Comparison of ENCODE assay signal across 11 cellular contexts in genomic region chr6:143276436-143276835, GRCh38.
DNase-seq lines count a peak whose midpoint lies in the region; ATAC-seq, FAIRE-seq and TF ChIP-seq lines count a peak whose summit lies in the region.
"Had no signal": no experiment of that assay in that cellular context is flagged by ENCODE, and none has a peak within 500 bp of the region (broad histone marks: within the 10 kb centered on the region; RNA-seq: fewer than 3 reads in every experiment).

No MANE protein-coding gene starts in this region.

- H3K9ac ChIP-seq in HepG2 (ENCODE audit: insufficient read depth, low read depth, low read length) (no peak overlapping the region), MM.1S (ENCODE audit: low read length) (no peak overlapping the region)

- H3K36me3 ChIP-seq in right lobe of liver (no peaks in the 10 kb centered on the region), HepG2 (replicated peaks in 1 of 2; ENCODE audit: control insufficient read depth in 1 of 2, insufficient read depth in 2 of 2, low read length in 2 of 2) (0 out of 5 replicates have a peak, but pooled peaks cover 0 to 1% of the 10 kb centered on the region in 2 experiments), MM.1S (replicated peaks; ENCODE audit: insufficient read depth, low read length) (no peaks in the 10 kb centered on the region)

- H3K79me2 ChIP-seq in HepG2 (ENCODE audit: insufficient read depth, low read length) (no peaks in the 10 kb centered on the region), MM.1S (ENCODE audit: low read length) (no peaks in the 10 kb centered on the region)

- in situ Hi-C loops in HepG2 (cut with HindIII; ENCODE audit: extremely low pct_ligation_motif_present, low pct_unique_long_range_greater_than_20kb) = no loop called here

- H3K4me1 ChIP-seq in right lobe of liver (no peaks in the 10 kb centered on the region), HepG2 (ENCODE audit: insufficient read depth, low read length) (no peaks in the 10 kb centered on the region), MM.1S (ENCODE audit: low read length) (no peaks in the 10 kb centered on the region)

- no peak overlapping the region for H3K4me2 ChIP-seq in HepG2 (ENCODE audit: low read depth, low read length)
- no peak overlapping the region for H3K4me2 ChIP-seq in MM.1S (ENCODE audit: low read depth, low read length)

- CTCF ChIA-PET in HepG2 (lab: Yijun Ruan, JAX; ENCODE audit: low intra/inter-chr PET ratio, low total read pairs) = no interaction called here

- TF ChIP-seq EP300 in HepG2 (IDR thresholded peaks at IDR 0.05; ENCODE audit: low read depth in 2 of 2, low read length in 2 of 2) (no peak), HepG2 (CRISPR knock-in tag; IDR thresholded peaks at IDR 0.05; ENCODE audit: borderline replicate concordance) (no peak)

- no peaks in the 10 kb centered on the region for H3K9me3 ChIP-seq in right lobe of liver
- no peaks in the 10 kb centered on the region for H3K9me3 ChIP-seq in HepG2 (ENCODE audit: low read length)
- no peaks in the 10 kb centered on the region for H3K9me3 ChIP-seq in MM.1S (replicated peaks; ENCODE audit: insufficient read depth, low read length)

- H4K20me1 ChIP-seq in HepG2 (ENCODE audit: insufficient read depth, low read length) (no peaks in the 10 kb centered on the region), MM.1S (ENCODE audit: insufficient read depth, low read length) (no peaks in the 10 kb centered on the region)

- no peak for DNase-seq in right lobe of liver
- DNase-seq in HepG2 (ENCODE audit: low spot score) = no peak
- peak; percentile 21 for DNase-seq in MM.1S
- no peak for DNase-seq in amniotic stem cell (lab: John Stamatoyannopoulos, UW)
- no peak for DNase-seq in NCI-H82 (lab: John Stamatoyannopoulos, UW)
- DNase-seq in NCI-H1417 treated with DMSO at 0.1 percent for 48 hours (lab: John Stamatoyannopoulos, UW) = no peak
- DNase-seq in NCI-H1092 treated with DMSO at 0.1 percent for 48 hours (lab: John Stamatoyannopoulos, UW) = no peak
- DNase-seq: anterior cingulate cortex, NCI-H2081 treated with DMSO at 0.1 percent for 48 hours had no signal

- H3F3A ChIP-seq in MM.1S (ENCODE audit: insufficient read depth, low read length) = no peaks in the 10 kb centered on the region

- H2AFZ ChIP-seq in HepG2 (ENCODE audit: low read length) (no peak overlapping the region), MM.1S (ENCODE audit: low read length) (no peak overlapping the region)

- no TSS peak for BruUV-seq in HepG2 (replicated peaks; lab: Mats Ljungman, UMichigan)

- POLR2A ChIA-PET in HepG2 (lab: Yijun Ruan, JAX) = no interaction called here

- H3K9me2 ChIP-seq in MM.1S (replicated peaks; ENCODE audit: insufficient read depth, low read length) = no peaks in the 10 kb centered on the region

- no peak for TF ChIP-seq RAD21 in HepG2 (CRISPR knock-in tag; IDR thresholded peaks at IDR 0.05)

- WGBS in right lobe of liver (ENCODE audit: insufficient coverage, low coverage, low lambda C conversion rate, missing lambda C conversion rate) = 75% methylated on average over 4 of the region's 4 CpGs
- WGBS in HepG2 (ENCODE audit: low lambda C conversion rate) = 97% methylated on average over 4 of the region's 4 CpGs

- ATAC-seq in right lobe of liver (peak in 3 of 4 donors; percentile 30 to 57 (median 38)), HepG2 (no peak), HG02798 (IDR thresholded peaks at IDR 0.05; ENCODE audit: poor library complexity, unreplicated experiment) (peak; percentile 97)

- FAIRE-seq in HepG2 (lab: Jason Lieb, UNC) = no peak
- FAIRE-seq: TTC549 had no signal

- no peak overlapping the region for H3K4me3 ChIP-seq in right lobe of liver
- no peak overlapping the region for H3K4me3 ChIP-seq in HepG2 (replicated peaks in 1 of 3; ENCODE audit: insufficient read depth in 1 of 3, low read depth in 2 of 3, low read length in 3 of 3)
- H3K4me3 ChIP-seq in MM.1S (ENCODE audit: low read length) = no peak overlapping the region

- TF ChIP-seq POLR2A in right lobe of liver (IDR thresholded peaks at IDR 0.05) = no peak
- no peak for TF ChIP-seq POLR2A in HepG2 (IDR thresholded peaks at IDR 0.05; ENCODE audit: insufficient read depth in 1 of 2, low read depth in 2 of 2, low read length in 2 of 2)

- H3K27ac ChIP-seq in right lobe of liver (no peak overlapping the region), HepG2 (ENCODE audit: extremely low read length, insufficient read depth, low read length) (no peak overlapping the region), MM.1S (ENCODE audit: low read length) (no peak overlapping the region)

- H3K27me3 ChIP-seq in right lobe of liver (no peaks in the 10 kb centered on the region), HepG2 (ENCODE audit: control insufficient read depth in 1 of 2, insufficient read depth in 2 of 2, low read length in 2 of 2) (no peaks in the 10 kb centered on the region), MM.1S (replicated peaks; ENCODE audit: insufficient read depth, low read length) (no peaks in the 10 kb centered on the region)

- intact Hi-C loops in right lobe of liver (cut with DNase I) (no loop called here), HepG2 (cut with micrococcal nuclease; ENCODE audit: unreplicated experiment) (no loop called here)

- no peak for TF ChIP-seq CTCF in right lobe of liver (IDR thresholded peaks at IDR 0.05)
- no peak for TF ChIP-seq CTCF in HepG2 (CRISPR knock-in tag; IDR thresholded peaks at IDR 0.05)
- TF ChIP-seq CTCF in MM.1S (IDR thresholded peaks at IDR 0.05; ENCODE audit: low read length) = no peak

TF ChIP-seq in HepG2, 621 proteins besides CTCF, POLR2A, EP300 and RAD21:
- TF ChIP-seq ZNF33A (CRISPR knock-in tag; IDR thresholded peaks at IDR 0.05; ENCODE audit: borderline replicate concordance) (no peak), RARG (CRISPR knock-in tag; IDR thresholded peaks at IDR 0.05; ENCODE audit: low read depth) (no peak), ZNF230 (CRISPR knock-in tag; IDR thresholded peaks at IDR 0.05) (no peak), KDM4B (CRISPR knock-in tag; IDR thresholded peaks at IDR 0.05) (no peak), HNF4G (IDR thresholded peaks at IDR 0.05; ENCODE audit: borderline replicate concordance, low read depth, low read length) (no peak), HNF4G (CRISPR knock-in tag; IDR thresholded peaks at IDR 0.05; ENCODE audit: borderline replicate concordance, low read depth) (no peak)
- TF ChIP-seq, protein P1, sequence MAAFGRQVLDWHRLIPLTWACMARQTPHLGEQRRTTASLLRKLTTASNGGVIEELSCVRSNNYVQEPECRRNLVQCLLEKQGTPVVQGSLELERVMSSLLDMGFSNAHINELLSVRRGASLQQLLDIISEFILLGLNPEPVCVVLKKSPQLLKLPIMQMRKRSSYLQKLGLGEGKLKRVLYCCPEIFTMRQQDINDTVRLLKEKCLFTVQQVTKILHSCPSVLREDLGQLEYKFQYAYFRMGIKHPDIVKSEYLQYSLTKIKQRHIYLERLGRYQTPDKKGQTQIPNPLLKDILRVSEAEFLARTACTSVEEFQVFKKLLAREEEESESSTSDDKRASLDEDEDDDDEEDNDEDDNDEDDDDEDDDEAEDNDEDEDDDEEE (CRISPR knock-in tag; IDR thresholded peaks at IDR 0.05) = no peak
